Comparison of ENCODE assay signal across 8 cellular contexts in the genomic region with DNA sequence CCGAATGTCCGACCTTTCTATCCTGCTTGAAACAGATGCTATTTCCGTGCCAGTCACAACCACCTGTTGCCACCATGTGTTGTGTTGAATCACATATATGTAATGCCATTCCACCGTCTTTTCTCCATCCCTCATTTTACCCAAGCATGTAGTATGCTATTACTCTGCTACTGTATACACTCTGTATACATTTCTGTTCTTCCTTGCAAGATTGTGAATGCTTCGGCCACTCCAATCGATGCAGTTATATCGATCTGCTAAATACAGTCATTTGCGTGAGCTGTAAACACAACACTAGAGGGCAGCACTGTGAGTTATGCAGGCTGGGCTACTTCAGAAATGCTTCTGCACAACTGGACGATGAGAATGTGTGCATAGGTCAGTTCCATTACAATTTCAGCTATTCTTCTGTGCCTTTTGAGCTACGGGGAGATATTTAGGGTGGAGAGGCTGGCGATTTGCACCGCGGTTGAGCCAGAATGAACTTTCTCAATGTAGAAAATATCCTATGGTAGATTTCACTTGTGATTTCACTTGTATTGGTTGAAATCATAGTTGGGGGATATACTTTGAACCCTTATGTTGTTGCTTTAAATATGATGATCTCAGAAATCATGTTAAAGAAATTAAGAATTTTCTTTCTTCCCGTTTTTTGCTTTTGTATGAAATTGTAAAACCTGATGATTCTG.
A peak's percentile ranks its signal among the peaks of the same experiment; 100 is the strongest.
DNase-seq lines count a peak whose midpoint lies in the region; ATAC-seq, FAIRE-seq and TF ChIP-seq lines count a peak whose summit lies in the region.

No MANE protein-coding gene starts in this region.

- H3K9me3 Mint-ChIP-seq in activated naive CD4-positive, alpha-beta T cell treated with anti-CD3 and anti-CD28 coated beads, Interleukin-2, amount 10 ng/mL, durations not matched to agents 7 days and 5 days, result no peaks in the 10 kb centered on the region
- peaks cover 14% of the 10 kb centered on the region for H3K9me3 Mint-ChIP-seq in nephron progenitor cell

- POLR2A ChIA-PET in RWPE1 (lab: Yijun Ruan, JAX; ENCODE audit: low non-redundant PET) (no interaction called here), endothelial cell of umbilical vein (lab: Charles Lee) (no interaction called here)

- no peaks in the 10 kb centered on the region for H3K9me1 ChIP-seq in endothelial cell of umbilical vein (replicated peaks; ENCODE audit: control insufficient read depth, extremely low read depth, insufficient read depth, low read length)

- H3K4me2 ChIP-seq in endothelial cell of umbilical vein (ENCODE audit: insufficient read depth, low read length), result no peak overlapping the region

- DNase-seq in activated naive CD4-positive, alpha-beta T cell treated with anti-CD3 and anti-CD28 coated beads, Interleukin-2, amount 10 ng/mL, durations not matched to agents 7 days and 5 days, result peak; percentile 24
- DNase-seq in activated naive CD4-positive, alpha-beta T cell treated with anti-CD3 and anti-CD28 coated beads, Interleukin-2, amount 50 U/mL, for 16 hours, result no peak
- DNase-seq in GM20000 (ENCODE audit: low spot score) (peak; percentile 39), RWPE1 (ENCODE audit: low spot score) (peak; percentile 8), endothelial cell of umbilical vein (ENCODE audit: low read depth, low spot score) (peak; percentile 18), nephron progenitor cell (peak; percentile 28), NCI-H1048 (lab: John Stamatoyannopoulos, UW) (no peak)

- BruUV-seq in endothelial cell of umbilical vein (replicated peaks; lab: Mats Ljungman, UMichigan), result no TSS peak

- H4K20me1 ChIP-seq in endothelial cell of umbilical vein (replicated peaks; ENCODE audit: control insufficient read depth, extremely low read depth, insufficient read depth, low read length), result no peaks in the 10 kb centered on the region

- H3K27me3 Mint-ChIP-seq in activated naive CD4-positive, alpha-beta T cell treated with anti-CD3 and anti-CD28 coated beads, Interleukin-2, amount 10 ng/mL, durations not matched to agents 7 days and 5 days, result no peaks in the 10 kb centered on the region
- H3K27me3 Mint-ChIP-seq in nephron progenitor cell (ENCODE audit: low read depth, poor library complexity), result no peaks in the 10 kb centered on the region

- no peak overlapping the region for H3K4me3 ChIP-seq in endothelial cell of umbilical vein (replicated peaks in 1 of 3; ENCODE audit: insufficient read depth in 1 of 3, low read depth in 1 of 3, low read length in 3 of 3)

- no peak overlapping the region for H3K27ac Mint-ChIP-seq in activated naive CD4-positive, alpha-beta T cell treated with anti-CD3 and anti-CD28 coated beads, Interleukin-2, amount 10 ng/mL, durations not matched to agents 7 days and 5 days
- H3K27ac Mint-ChIP-seq in nephron progenitor cell, result no peak overlapping the region

- no peaks in the 10 kb centered on the region for H3K36me3 ChIP-seq in endothelial cell of umbilical vein (ENCODE audit: control insufficient read depth in 2 of 2, extremely low read depth in 1 of 2, insufficient read depth in 2 of 2, low read length in 2 of 2)

- H3K79me2 ChIP-seq in endothelial cell of umbilical vein (ENCODE audit: control insufficient read depth, insufficient read depth, low read length), result no peaks in the 10 kb centered on the region

- TF ChIP-seq CTCF in GM20000 (IDR thresholded peaks at IDR 0.05; ENCODE audit: extremely low read depth, missing control alignments) (peak; percentile 77), RWPE1 (conservative IDR thresholded peaks at IDR 0.05; ENCODE audit: low read depth) (peak; percentile 66), endothelial cell of umbilical vein (IDR thresholded peaks at IDR 0.05; ENCODE audit: extremely low read depth in 1 of 2, insufficient read depth in 1 of 2, low read depth in 1 of 2, low read length in 2 of 2) (peak; percentile 28 to 53), nephron progenitor cell (IDR thresholded peaks at IDR 0.05) (peak; percentile 63)

- no peak overlapping the region for H3K27ac ChIP-seq in RWPE1
- H3K27ac ChIP-seq in endothelial cell of umbilical vein (ENCODE audit: insufficient read depth, low read depth, low read length), result no peak overlapping the region

- CTCF ChIA-PET in activated naive CD4-positive, alpha-beta T cell treated with anti-CD3 and anti-CD28 coated beads, Interleukin-2, amount 10 ng/mL, durations not matched to agents 7 days and 5 days (lab: Charles Lee), result interaction anchor here (1.2 to 4.2 kb wide), 4 partner anchors 16 to 318 kb away, joined by 3 to 28 read pairs (median 14); no protein-coding TSS in a partner anchor
- CTCF ChIA-PET in RWPE1 (lab: Yijun Ruan, JAX), result interaction anchor here (0.8 to 2.6 kb wide), 7 partner anchors 8 to 323 kb away, joined by 3 to 11 read pairs (median 4); no protein-coding TSS in a partner anchor
- CTCF ChIA-PET in endothelial cell of umbilical vein (lab: Charles Lee), result interaction anchor here (1.0 to 1.4 kb wide), 3 partner anchors 9 to 317 kb away, joined by 3 to 6 read pairs (median 3); no protein-coding TSS in a partner anchor

- H3K27me3 ChIP-seq in endothelial cell of umbilical vein (ENCODE audit: control insufficient read depth in 2 of 2, insufficient read depth in 2 of 2, low read length in 2 of 2), result no peaks in the 10 kb centered on the region

- no peaks in the 10 kb centered on the region for H3K36me3 Mint-ChIP-seq in activated naive CD4-positive, alpha-beta T cell treated with anti-CD3 and anti-CD28 coated beads, Interleukin-2, amount 10 ng/mL, durations not matched to agents 7 days and 5 days
- H3K36me3 Mint-ChIP-seq in nephron progenitor cell (ENCODE audit: low read depth), result no peaks in the 10 kb centered on the region

- intact Hi-C loops in endothelial cell of umbilical vein (cut with micrococcal nuclease), result loop anchor here (1.0 kb wide), 2 partner anchors 99 to 320 kb away; no protein-coding TSS in a partner anchor

- dilution Hi-C loops in endothelial cell of umbilical vein (cut with MboI; ENCODE audit: extremely low pct_ligation_motif_present, low sequenced_read_pairs), result no loop called here

- no peaks in the 10 kb centered on the region for H3K4me1 ChIP-seq in endothelial cell of umbilical vein (ENCODE audit: control insufficient read depth, extremely low read depth, insufficient read depth, low read length)

- H3K4me1 Mint-ChIP-seq in activated naive CD4-positive, alpha-beta T cell treated with anti-CD3 and anti-CD28 coated beads, Interleukin-2, amount 10 ng/mL, durations not matched to agents 7 days and 5 days, result no peaks in the 10 kb centered on the region
- no peaks in the 10 kb centered on the region for H3K4me1 Mint-ChIP-seq in nephron progenitor cell

- FAIRE-seq in endothelial cell of umbilical vein (lab: Jason Lieb, UNC), result peak; percentile 70

- no peaks in the 10 kb centered on the region for H3K9me3 ChIP-seq in endothelial cell of umbilical vein (replicated peaks; ENCODE audit: control insufficient read depth, insufficient read depth, low read length)

- H2AFZ ChIP-seq in endothelial cell of umbilical vein (ENCODE audit: low read depth, low read length), result no peak overlapping the region

- TF ChIP-seq POLR2A in endothelial cell of umbilical vein (IDR thresholded peaks at IDR 0.05; ENCODE audit: low read depth, low read length), result no peak

- H3K4me3 Mint-ChIP-seq in activated naive CD4-positive, alpha-beta T cell treated with anti-CD3 and anti-CD28 coated beads, Interleukin-2, amount 10 ng/mL, durations not matched to agents 7 days and 5 days, result no peak overlapping the region
- H3K4me3 Mint-ChIP-seq in nephron progenitor cell, result no peak overlapping the region

- ATAC-seq in HG03571 (IDR thresholded peaks at IDR 0.05; ENCODE audit: unreplicated experiment), result peak; percentile 65

- no peak overlapping the region for H3K9ac ChIP-seq in endothelial cell of umbilical vein (replicated peaks; ENCODE audit: extremely low read depth, insufficient read depth, low read length)

TF ChIP-seq in endothelial cell of umbilical vein, 7 proteins besides CTCF, POLR2A, EP300 and RAD21:
- TF ChIP-seq JUN (IDR thresholded peaks at IDR 0.05; ENCODE audit: borderline replicate concordance, insufficient read depth, insufficient read length, low read depth), result no peak
- TF ChIP-seq, protein P1, sequence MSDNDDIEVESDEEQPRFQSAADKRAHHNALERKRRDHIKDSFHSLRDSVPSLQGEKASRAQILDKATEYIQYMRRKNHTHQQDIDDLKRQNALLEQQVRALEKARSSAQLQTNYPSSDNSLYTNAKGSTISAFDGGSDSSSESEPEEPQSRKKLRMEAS (IDR thresholded peaks at IDR 0.05; ENCODE audit: insufficient read depth, insufficient read length), result no peak

Comparison
In these comparisons a context has a peak if more than half of its experiments do, and no peak if none do; other contexts are left out.
1. DNase-seq: peak in activated naive CD4-positive, alpha-beta T cell treated with anti-CD3 and anti-CD28 coated beads, Interleukin-2, amount 10 ng/mL, durations not matched to agents 7 days and 5 days (single experiment), GM20000 (single experiment), RWPE1 (single experiment), endothelial cell of umbilical vein (single experiment) and nephron progenitor cell (single experiment); none in activated naive CD4-positive, alpha-beta T cell treated with anti-CD3 and anti-CD28 coated beads, Interleukin-2, amount 50 U/mL, for 16 hours (single experiment) and NCI-H1048 (single experiment).
2. Peak in every context shown above with its lines, with median percentiles within 50 percentile points of each other: CTCF ChIP-seq.